Comparison of ENCODE assay signal across 8 cellular contexts in genomic region chr11:64802370-64803162, GRCh38. TPM values are rescaled to one million over a fixed set of nuclear protein-coding genes. Genes with fewer than 3 reads are reported as not detected.
DNase-seq lines count a peak whose midpoint lies in the region; ATAC-seq, FAIRE-seq and TF ChIP-seq lines count a peak whose summit lies in the region.

No MANE protein-coding gene starts in this region.

- H3K36me3 Mint-ChIP-seq in Caco-2 (ENCODE audit: insufficient read depth, unreplicated experiment), result peaks cover 16% of the 10 kb centered on the region

- H3K27ac ChIP-seq in Panc1 (ENCODE audit: low read length) (peak overlapping the region; percentile 81), upper lobe of left lung (peak overlapping the region; percentile 69 to 91 (median 84))

- POLR2A ChIA-PET in Caco-2 (lab: Charles Lee) (interaction anchor here (0.5 to 1.9 kb wide), 4 partner anchors 24 to 207 kb away, joined by 3 to 18 read pairs (median 8); partner anchors contain the start of gene SF1), Panc1 (lab: Charles Lee) (no interaction called here)

- WGBS in upper lobe of left lung, 2 donors, result 18% methylated on average over 10 of the region's 56 CpGs; no CpG with 5 or more reads in 1 of the 2 donors

- H3K4me3 ChIP-seq in Caco-2 (ENCODE audit: low read depth, low read length), result peak overlapping the region; percentile 75
- H3K4me3 ChIP-seq in Panc1 (ENCODE audit: low read depth in 2 of 2, low read length in 2 of 2), result peak overlapping the region; percentile 75
- H3K4me3 ChIP-seq in bronchial epithelial cell (ENCODE audit: low read depth, low read length), result peak overlapping the region; percentile 51
- peak overlapping the region; percentile 19 for H3K4me3 ChIP-seq in mucosa of stomach (ENCODE audit: low read length)
- H3K4me3 ChIP-seq in upper lobe of left lung, result peak overlapping the region; percentile 72 to 89 (median 77)

- H3K4me3 Mint-ChIP-seq in Caco-2 (ENCODE audit: unreplicated experiment), result peak overlapping the region; percentile 87

- no peak for TF ChIP-seq EP300 in upper lobe of left lung (IDR thresholded peaks at IDR 0.05)

- ATAC-seq in GM21619 (IDR thresholded peaks at IDR 0.05; ENCODE audit: unreplicated experiment) (peak; percentile 26), Panc1 (peak; percentile 62), upper lobe of left lung (ENCODE audit: low FRiP score in 2 of 2) (peak in 1 of 2 donors; percentile 2)

- no peaks in the 10 kb centered on the region for H3K27me3 Mint-ChIP-seq in Caco-2 (ENCODE audit: insufficient read depth, unreplicated experiment)

- no peak for DNase-seq in Caco-2
- DNase-seq in Panc1 (ENCODE audit: low read depth, low spot score), result no peak
- DNase-seq in bronchial epithelial cell (ENCODE audit: low read depth), result no peak
- no peak for DNase-seq in upper lobe of left lung
- DNase-seq in KG1 (lab: John Stamatoyannopoulos, UW), result no peak
- no peak for DNase-seq in iPS-NIHi11 (ENCODE audit: low spot score)

- peaks cover 20% of the 10 kb centered on the region for H3K4me1 ChIP-seq in Caco-2
- H3K4me1 ChIP-seq in Panc1 (ENCODE audit: control insufficient read depth, insufficient read depth, low read length), result peaks cover 18% of the 10 kb centered on the region
- H3K4me1 ChIP-seq in mucosa of stomach (ENCODE audit: control insufficient read depth, insufficient read depth, low read length), result peaks cover 24% of the 10 kb centered on the region
- H3K4me1 ChIP-seq in upper lobe of left lung, result peaks cover 31 to 55% (median 42%) of the 10 kb centered on the region in 4 donors

- no peak overlapping the region for H3K27ac Mint-ChIP-seq in Caco-2 (ENCODE audit: unreplicated experiment)

- no peaks in the 10 kb centered on the region for H3K9me3 ChIP-seq in Caco-2
- H3K9me3 ChIP-seq in Panc1 (ENCODE audit: control insufficient read depth, insufficient read depth, low read depth, low read length), result no peaks in the 10 kb centered on the region
- H3K9me3 ChIP-seq in mucosa of stomach (ENCODE audit: control insufficient read depth, low read length), result no peaks in the 10 kb centered on the region
- no peaks in the 10 kb centered on the region for H3K9me3 ChIP-seq in upper lobe of left lung

- H3K4me1 Mint-ChIP-seq in Caco-2 (ENCODE audit: low read depth, unreplicated experiment), result peaks cover 9% of the 10 kb centered on the region

- peaks cover 2% of the 10 kb centered on the region; the same call in 1 of the 2 replicates for H3K36me3 ChIP-seq in Caco-2 (ENCODE audit: control insufficient read depth, insufficient read depth, low read length)
- H3K36me3 ChIP-seq in Panc1 (ENCODE audit: control insufficient read depth, insufficient read depth, low read length), result no peaks in the 10 kb centered on the region; the same call in 1 of the 2 replicates
- peaks cover 13% of the 10 kb centered on the region for H3K36me3 ChIP-seq in bronchial epithelial cell (ENCODE audit: control insufficient read depth, insufficient read depth, low read length)
- H3K36me3 ChIP-seq in mucosa of stomach (ENCODE audit: control insufficient read depth, insufficient read depth, low read length), result peaks cover 13% of the 10 kb centered on the region
- H3K36me3 ChIP-seq in upper lobe of left lung, result peaks cover 0 to 47% (median 9%) of the 10 kb centered on the region in 4 donors

- BruUV-seq in Caco-2 (replicated peaks; lab: Mats Ljungman, UMichigan) (no TSS peak), Panc1 (replicated peaks; lab: Mats Ljungman, UMichigan) (no TSS peak)

- in situ Hi-C loops in Panc1 (cut with HindIII; ENCODE audit: low pct_unique_long_range_greater_than_20kb, low sequenced_read_pairs), result no loop called here

- intact Hi-C loops in Caco-2 (cut with micrococcal nuclease; ENCODE audit: unreplicated experiment), result loop anchor here (2.0 to 5.0 kb wide), 3 partner anchors 24 to 90 kb away; partner anchors contain the start of genes CDC42BPG and SF1
- intact Hi-C loops in Panc1 (cut with micrococcal nuclease; ENCODE audit: unreplicated experiment), result no loop called here

- H3K9me3 Mint-ChIP-seq in Caco-2 (ENCODE audit: unreplicated experiment), result no peaks in the 10 kb centered on the region

- no peaks in the 10 kb centered on the region for H3K27me3 ChIP-seq in Caco-2 (replicated peaks; ENCODE audit: control insufficient read depth, insufficient read depth, low read length)
- no peaks in the 10 kb centered on the region for H3K27me3 ChIP-seq in Panc1 (ENCODE audit: control insufficient read depth, insufficient read depth, low read length)
- no peaks in the 10 kb centered on the region for H3K27me3 ChIP-seq in bronchial epithelial cell (ENCODE audit: control insufficient read depth, insufficient read depth, low read length)
- no peaks in the 10 kb centered on the region for H3K27me3 ChIP-seq in mucosa of stomach (ENCODE audit: control insufficient read depth, insufficient read depth, low read length)
- no peaks in the 10 kb centered on the region for H3K27me3 ChIP-seq in upper lobe of left lung

- no peak for TF ChIP-seq POLR2A in upper lobe of left lung (IDR thresholded peaks at IDR 0.05)

- CTCF ChIA-PET in Caco-2 (lab: Charles Lee), result interaction anchor here (0.5 to 1.0 kb wide), 3 partner anchors 15 to 1584 kb away, joined by 3 read pairs; partner anchors contain the start of gene SF1
- CTCF ChIA-PET in Panc1 (lab: Charles Lee), result interaction anchor here (1.4 kb wide), 1 partner anchor 46 kb away, joined by 3 read pairs; no protein-coding TSS in a partner anchor

- peak overlapping the region; percentile 28 for H3K9ac ChIP-seq in mucosa of stomach (ENCODE audit: low read length)

- TF ChIP-seq CTCF in Caco-2 (IDR thresholded peaks at IDR 0.05; ENCODE audit: insufficient read depth in 1 of 2, low read depth in 1 of 2, low read length in 1 of 2, severe bottlenecking in 1 of 2, unreplicated experiment in 1 of 2) (no peak), Panc1 (IDR thresholded peaks at IDR 0.05) (no peak), bronchial epithelial cell (IDR thresholded peaks at IDR 0.05; ENCODE audit: insufficient read depth, low read length, severe bottlenecking) (no peak), upper lobe of left lung (IDR thresholded peaks at IDR 0.05) (no peak)

- no peak for FAIRE-seq in bronchial epithelial cell (lab: Jason Lieb, UNC)

RNA-seq across cellular contexts. Expression of gene MAP4K2, which starts 0.4 kb away (rescaled TPM):
- total RNA-seq in Caco-2 (2022) (16.8 and 21.4 TPM in 2 replicates), Panc1 (2021; ENCODE audit: unreplicated experiment) (46.4 TPM), bronchial epithelial cell (6.8 and 7.0 TPM in 2 replicates), upper lobe of left lung (10 to 100 TPM; 19.0 to 84.7 (median 29.2) TPM)
- 57.8 TPM for polyA plus RNA-seq in Panc1 (2012; ENCODE audit: insufficient read length)

RNA-seq across cellular contexts. Expression of gene MEN1, which starts 7.8 kb away (rescaled TPM):
- 32.7 and 36.8 TPM in 2 replicates for total RNA-seq in Caco-2 (2022)
- 54.5 TPM for total RNA-seq in Panc1 (2021; ENCODE audit: unreplicated experiment)
- 84.8 TPM for polyA plus RNA-seq in Panc1 (2012; ENCODE audit: insufficient read length)
- total RNA-seq in bronchial epithelial cell, result 5.5 and 8.3 TPM in 2 replicates
- total RNA-seq in upper lobe of left lung, result 10 to 100 TPM; 15.4 to 47.1 (median 24.4) TPM

RNA-seq across cellular contexts. Expression of gene SF1, which starts 24.2 kb away (rescaled TPM):
- total RNA-seq in Caco-2 (2022) (359 and 386 TPM in 2 replicates), Panc1 (2021; ENCODE audit: unreplicated experiment) (360 TPM), bronchial epithelial cell (44.5 and 59.3 TPM in 2 replicates), upper lobe of left lung (100 to 1,000 TPM; 231 to 625 (median 265) TPM)
- polyA plus RNA-seq in Panc1 (2012; ENCODE audit: insufficient read length), result 296 TPM

RNA-seq across cellular contexts. Expression of gene CDC42BPG, which starts 41.9 kb away (rescaled TPM):
- total RNA-seq in Caco-2 (2022), result 29.1 and 36.0 TPM in 2 replicates
- total RNA-seq in Panc1 (2021; ENCODE audit: unreplicated experiment), result 4.1 TPM
- polyA plus RNA-seq in Panc1 (2012; ENCODE audit: insufficient read length), result 3.1 TPM
- 16.6 and 23.0 TPM in 2 replicates for total RNA-seq in bronchial epithelial cell
- total RNA-seq in upper lobe of left lung, result 10 to 100 TPM; 21.6 to 62.4 (median 26.0) TPM

RNA-seq across cellular contexts. Expression of gene PYGM, which starts 42.8 kb away (rescaled TPM):
- total RNA-seq in Caco-2 (2022) (0.51 and 1.4 TPM in 2 replicates), Panc1 (2021; ENCODE audit: unreplicated experiment) (0.39 TPM), bronchial epithelial cell (0.26 and 0.51 TPM in 2 replicates), upper lobe of left lung (1 to 10 TPM; 1.0 to 3.7 (median 1.5) TPM)
- 0.34 TPM for polyA plus RNA-seq in Panc1 (2012; ENCODE audit: insufficient read length)

Comparison
In these comparisons a context has a peak if more than half of its experiments do, and no peak if none do; other contexts are left out.
1. H3K4me3 ChIP-seq: peak in every context shown above with its lines; median percentile 77 in upper lobe of left lung; 75 in Caco-2; 75 in Panc1; 51 in bronchial epithelial cell; 19 in mucosa of stomach.